Comparison of ENCODE assay signal across 8 cellular contexts in the genomic region with DNA sequence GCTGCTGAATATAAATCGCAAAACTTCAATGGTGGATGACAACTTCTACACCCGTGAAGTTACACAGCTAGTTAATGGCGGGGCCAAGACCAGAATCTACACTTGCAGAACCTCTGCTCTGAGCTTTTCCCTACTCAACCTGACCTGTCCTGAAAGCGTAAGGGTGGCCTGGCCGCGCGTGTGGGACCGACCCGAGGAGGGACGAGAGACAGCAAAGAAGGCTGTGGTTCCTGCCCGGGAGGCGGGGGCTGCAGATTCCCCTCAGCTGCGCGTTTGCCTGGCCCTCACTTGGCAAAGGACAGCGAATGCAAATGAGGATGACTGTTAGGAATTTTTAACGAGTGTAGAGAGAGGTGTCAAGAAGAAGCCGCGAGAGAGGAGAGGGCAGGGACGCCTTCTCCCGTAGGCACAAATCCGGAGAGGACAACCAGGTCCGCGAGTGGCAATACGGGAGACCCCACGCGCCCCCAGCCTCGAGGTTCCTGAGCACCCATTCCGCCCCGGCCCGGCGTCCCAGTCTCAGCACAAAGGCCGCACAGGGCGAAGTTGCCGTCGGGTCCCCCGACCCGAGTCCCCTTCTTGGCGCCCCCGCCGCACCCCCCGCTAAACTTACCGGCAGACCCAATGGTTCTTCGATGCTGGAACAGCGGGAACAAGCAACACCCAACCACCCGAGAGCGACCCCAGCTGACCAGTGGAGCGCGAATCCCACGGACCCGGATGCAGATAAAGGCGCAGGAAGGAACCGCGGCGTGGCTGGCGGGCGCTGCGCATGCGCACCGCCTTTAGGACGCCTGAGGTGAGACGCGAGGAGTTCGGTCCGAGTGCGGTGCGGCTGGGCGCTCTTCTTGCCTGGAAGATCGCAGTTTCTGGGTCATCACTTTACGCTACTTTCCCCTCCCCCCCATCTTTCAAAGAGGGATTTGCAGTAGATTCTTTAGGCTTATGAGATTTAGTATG. TPM values are rescaled to one million over a fixed set of nuclear protein-coding genes. Genes with fewer than 3 reads are reported as not detected.
DNase-seq lines count a peak whose midpoint lies in the region; ATAC-seq and TF ChIP-seq lines count a peak whose summit lies in the region.

A gene (minus strand): TSS at position 696 of the 960 bp plus-strand sequence. CDS start 4,349 bp downstream, outside the sequence.

- no peaks in the 10 kb centered on the region for H3K36me3 ChIP-seq in Peyer's patch
- H3K36me3 ChIP-seq in fibroblast of lung (ENCODE audit: control insufficient read depth, insufficient read depth, low read length): no peaks in the 10 kb centered on the region
- H3K36me3 ChIP-seq in naive thymus-derived CD4-positive, alpha-beta T cell (ENCODE audit: control insufficient read depth in 2 of 3, insufficient read depth in 3 of 3, low read length in 3 of 3): peaks cover 0 to 5% (median 0%) of the 10 kb centered on the region in 3 experiments

- intact Hi-C loops in activated T-helper 1 cell treated with anti-CD3 and anti-CD28 coated beads, Interleukin-12 subunit alpha, Interleukin-12 subunit beta, Interleukin-2, Interleukin-4 antibody, amounts not matched to agents 30 ng/mL and 10 ng/mL and 1 ng/mL, durations not matched to agents 14 hours and 24 hours and 36 hours (cut with micrococcal nuclease): loop anchor here (1.0 kb wide), 2 partner anchors 8 to 48 kb away; a partner anchor contains a TSS
- intact Hi-C loops in naive thymus-derived CD4-positive, alpha-beta T cell (cut with micrococcal nuclease): loop anchor here (1.0 to 2.0 kb wide), 3 partner anchors 9 to 48 kb away; a partner anchor contains a TSS

- H3K27ac ChIP-seq in Peyer's patch (peak within 1 kb of the TSS; percentile 65 to 76 (median 73)), fibroblast of lung (ENCODE audit: insufficient read depth, low read length) (peak within 1 kb of the TSS; percentile 82)
- peak within 1 kb of the TSS; percentile 73 for H3K27ac ChIP-seq in naive thymus-derived CD4-positive, alpha-beta T cell (ENCODE audit: low read depth, low read length)

- CTCF ChIA-PET in naive thymus-derived CD4-positive, alpha-beta T cell (lab: Charles Lee): no interaction called here

- POLR2A ChIA-PET in naive thymus-derived CD4-positive, alpha-beta T cell (lab: Charles Lee): interaction anchor here (1.0 to 3.8 kb wide), 4 partner anchors 24 to 47 kb away, joined by 3 to 41 read pairs (median 6); a partner anchor contains a TSS

- H3K4me1 Mint-ChIP-seq in activated T-helper 1 cell treated with anti-CD3 and anti-CD28 coated beads, Interleukin-12 subunit alpha, Interleukin-12 subunit beta, Interleukin-2, Interleukin-4 antibody, amounts not matched to agents 30 ng/mL and 10 ng/mL and 1 ng/mL, durations not matched to agents 14 hours and 24 hours and 36 hours (ENCODE audit: low read depth): peaks cover 23% of the 10 kb centered on the region
- peaks cover 23 to 61% (median 53%) of the 10 kb centered on the region in 7 donors for H3K4me1 Mint-ChIP-seq in naive thymus-derived CD4-positive, alpha-beta T cell
- peaks cover 18 to 32% of the 10 kb centered on the region in 2 donors for H3K4me1 Mint-ChIP-seq in stimulated activated naive B cell treated with anti-CD40 and anti-IgM and Interleukin-4, amounts not matched to agents 10 μg/mL and 1 μg/mL and 100 μg/mL, for 72 hours

- H3K9me3 Mint-ChIP-seq in activated T-helper 1 cell treated with anti-CD3 and anti-CD28 coated beads, Interleukin-12 subunit alpha, Interleukin-12 subunit beta, Interleukin-2, Interleukin-4 antibody, amounts not matched to agents 30 ng/mL and 10 ng/mL and 1 ng/mL, durations not matched to agents 14 hours and 24 hours and 36 hours: no peaks in the 10 kb centered on the region
- no peaks in the 10 kb centered on the region for H3K9me3 Mint-ChIP-seq in naive thymus-derived CD4-positive, alpha-beta T cell
- H3K9me3 Mint-ChIP-seq in stimulated activated naive B cell treated with anti-CD40 and anti-IgM and Interleukin-4, amounts not matched to agents 10 μg/mL and 1 μg/mL and 100 μg/mL, for 72 hours: no peaks in the 10 kb centered on the region

- ATAC-seq in GM21723 (IDR thresholded peaks at IDR 0.05; ENCODE audit: unreplicated experiment): peak; percentile 90
- ATAC-seq in naive thymus-derived CD4-positive, alpha-beta T cell: peak; percentile 93
- peak; percentile 94 to 95 for ATAC-seq in stimulated activated naive B cell treated with anti-CD40 and anti-IgM and Interleukin-4, amounts not matched to agents 10 μg/mL and 1 μg/mL and 100 μg/mL, for 72 hours (replicated peaks)

- peak within 1 kb of the TSS; percentile 96 for H3K4me2 ChIP-seq in fibroblast of lung (ENCODE audit: extremely low read depth, insufficient read depth, low read length)

- H3K9ac ChIP-seq in fibroblast of lung (ENCODE audit: insufficient read depth, low read length): peak within 1 kb of the TSS; percentile 80

- TF ChIP-seq CTCF in Peyer's patch (IDR thresholded peaks at IDR 0.05) (no peak), fibroblast of lung (conservative IDR thresholded peaks at IDR 0.05 in 1 of 2, IDR thresholded peaks at IDR 0.05 in 1 of 2; ENCODE audit: low read depth in 1 of 2, low read length in 2 of 2) (peak; percentile 18 to 26)

- TF ChIP-seq POLR2A in Peyer's patch (IDR thresholded peaks at IDR 0.05): peak in 1 of 2 donors; percentile 34

- H3K4me3 ChIP-seq in Peyer's patch (peak within 1 kb of the TSS; percentile 61 to 82 (median 68)), fibroblast of lung (replicated peaks in 1 of 4; ENCODE audit: control extremely low read depth in 1 of 4, insufficient read depth in 1 of 4, low read depth in 3 of 4, low read length in 4 of 4) (peak within 1 kb of the TSS; percentile 67 to 94 (median 84))
- H3K4me3 ChIP-seq in naive thymus-derived CD4-positive, alpha-beta T cell (ENCODE audit: low read length): peak within 1 kb of the TSS; percentile 73

- peaks cover 3% of the 10 kb centered on the region for H3K27me3 Mint-ChIP-seq in activated T-helper 1 cell treated with anti-CD3 and anti-CD28 coated beads, Interleukin-12 subunit alpha, Interleukin-12 subunit beta, Interleukin-2, Interleukin-4 antibody, amounts not matched to agents 30 ng/mL and 10 ng/mL and 1 ng/mL, durations not matched to agents 14 hours and 24 hours and 36 hours (ENCODE audit: insufficient read depth)
- H3K27me3 Mint-ChIP-seq in naive thymus-derived CD4-positive, alpha-beta T cell: peaks cover 0 to 4% (median 0%) of the 10 kb centered on the region in 5 donors
- H3K27me3 Mint-ChIP-seq in stimulated activated naive B cell treated with anti-CD40 and anti-IgM and Interleukin-4, amounts not matched to agents 10 μg/mL and 1 μg/mL and 100 μg/mL, for 72 hours: no peaks in the 10 kb centered on the region

- H3K36me3 Mint-ChIP-seq in activated T-helper 1 cell treated with anti-CD3 and anti-CD28 coated beads, Interleukin-12 subunit alpha, Interleukin-12 subunit beta, Interleukin-2, Interleukin-4 antibody, amounts not matched to agents 30 ng/mL and 10 ng/mL and 1 ng/mL, durations not matched to agents 14 hours and 24 hours and 36 hours (ENCODE audit: low read depth): no peaks in the 10 kb centered on the region
- H3K36me3 Mint-ChIP-seq in naive thymus-derived CD4-positive, alpha-beta T cell: peaks cover 0 to 3% (median 0%) of the 10 kb centered on the region in 5 donors
- H3K36me3 Mint-ChIP-seq in stimulated activated naive B cell treated with anti-CD40 and anti-IgM and Interleukin-4, amounts not matched to agents 10 μg/mL and 1 μg/mL and 100 μg/mL, for 72 hours: peaks cover 0 to 2% of the 10 kb centered on the region in 2 donors

- peak within 1 kb of the TSS; percentile 84 for H3K27ac Mint-ChIP-seq in activated T-helper 1 cell treated with anti-CD3 and anti-CD28 coated beads, Interleukin-12 subunit alpha, Interleukin-12 subunit beta, Interleukin-2, Interleukin-4 antibody, amounts not matched to agents 30 ng/mL and 10 ng/mL and 1 ng/mL, durations not matched to agents 14 hours and 24 hours and 36 hours
- peak within 1 kb of the TSS; percentile 80 to 95 (median 89) for H3K27ac Mint-ChIP-seq in naive thymus-derived CD4-positive, alpha-beta T cell
- peak within 1 kb of the TSS; percentile 98 for H3K27ac Mint-ChIP-seq in stimulated activated naive B cell treated with anti-CD40 and anti-IgM and Interleukin-4, amounts not matched to agents 10 μg/mL and 1 μg/mL and 100 μg/mL, for 72 hours

- peak within 1 kb of the TSS; percentile 88 for H3K4me3 Mint-ChIP-seq in activated T-helper 1 cell treated with anti-CD3 and anti-CD28 coated beads, Interleukin-12 subunit alpha, Interleukin-12 subunit beta, Interleukin-2, Interleukin-4 antibody, amounts not matched to agents 30 ng/mL and 10 ng/mL and 1 ng/mL, durations not matched to agents 14 hours and 24 hours and 36 hours
- peak within 1 kb of the TSS; percentile 79 to 97 (median 90) for H3K4me3 Mint-ChIP-seq in naive thymus-derived CD4-positive, alpha-beta T cell
- H3K4me3 Mint-ChIP-seq in stimulated activated naive B cell treated with anti-CD40 and anti-IgM and Interleukin-4, amounts not matched to agents 10 μg/mL and 1 μg/mL and 100 μg/mL, for 72 hours: peak within 1 kb of the TSS; percentile 97 to 100

- H3K27me3 ChIP-seq in Peyer's patch: no peaks in the 10 kb centered on the region
- H3K27me3 ChIP-seq in fibroblast of lung (ENCODE audit: control insufficient read depth, insufficient read depth, low read length): no peaks in the 10 kb centered on the region
- no peaks in the 10 kb centered on the region for H3K27me3 ChIP-seq in naive thymus-derived CD4-positive, alpha-beta T cell (ENCODE audit: control insufficient read depth in 2 of 2, insufficient read depth in 2 of 2, low read length in 2 of 2)

- peak; percentile 88 for DNase-seq in DMS53 treated with DMSO at 0.1 percent for 48 hours (lab: John Stamatoyannopoulos, UW; ENCODE audit: unreplicated experiment)
- peak; percentile 83 for DNase-seq in KG1 (lab: John Stamatoyannopoulos, UW)
- peak; percentile 86 to 94 (median 88) for DNase-seq in Peyer's patch
- peak; percentile 77 for DNase-seq in activated T-helper 1 cell treated with anti-CD3 and anti-CD28 coated beads, Interleukin-12 subunit alpha, Interleukin-12 subunit beta, Interleukin-2, Interleukin-4 antibody, amounts not matched to agents 30 ng/mL and 10 ng/mL and 1 ng/mL, durations not matched to agents 14 hours and 24 hours and 36 hours (ENCODE audit: low spot score)
- peak; percentile 89 to 90 for DNase-seq in fibroblast of lung (ENCODE audit: low read depth in 2 of 2)
- peak; percentile 68 to 82 (median 81) for DNase-seq in naive thymus-derived CD4-positive, alpha-beta T cell
- DNase-seq in stimulated activated naive B cell treated with anti-CD40 and anti-IgM and Interleukin-4, amounts not matched to agents 10 μg/mL and 1 μg/mL and 100 μg/mL, for 72 hours: peak; percentile 73

- no peaks in the 10 kb centered on the region for H3K9me3 ChIP-seq in Peyer's patch
- H3K9me3 ChIP-seq in fibroblast of lung (ENCODE audit: control insufficient read depth, insufficient read depth, low read depth, low read length): no peaks in the 10 kb centered on the region
- no peaks in the 10 kb centered on the region for H3K9me3 ChIP-seq in naive thymus-derived CD4-positive, alpha-beta T cell (ENCODE audit: control insufficient read depth in 2 of 3, low read length in 3 of 3)

- peak within 1 kb of the TSS; percentile 98 for H2AFZ ChIP-seq in fibroblast of lung (ENCODE audit: low read length)

- H4K20me1 ChIP-seq in fibroblast of lung (ENCODE audit: control insufficient read depth, extremely low read depth, insufficient read depth, low read length): no peaks in the 10 kb centered on the region

- H3K79me2 ChIP-seq in fibroblast of lung (ENCODE audit: control insufficient read depth, insufficient read depth, low read length): peaks cover 23% of the 10 kb centered on the region

- H3K4me1 ChIP-seq in Peyer's patch (peaks cover 0 to 18% (median 6%) of the 10 kb centered on the region in 4 donors), fibroblast of lung (ENCODE audit: control insufficient read depth, extremely low read depth, insufficient read depth, low read length) (no peaks in the 10 kb centered on the region)
- peaks cover 13 to 18% of the 10 kb centered on the region in 2 donors for H3K4me1 ChIP-seq in naive thymus-derived CD4-positive, alpha-beta T cell (ENCODE audit: control insufficient read depth in 2 of 2, insufficient read depth in 2 of 2, low read length in 2 of 2)

RNA-seq across cellular contexts. Expression of the gene that starts here (rescaled TPM):
- 10 to 100 TPM in 2 of 4 donors, 1 to 10 TPM in 2; 6.3 to 13.3 (median 9.9) TPM for total RNA-seq in Peyer's patch
- 16.4 and 18.9 TPM in 2 replicates for total RNA-seq in activated T-helper 1 cell treated with anti-CD3 and anti-CD28 coated beads, Interleukin-12 subunit alpha, Interleukin-12 subunit beta, Interleukin-2, Interleukin-4 antibody, amounts not matched to agents 30 ng/mL and 10 ng/mL and 1 ng/mL, durations not matched to agents 14 hours and 24 hours and 36 hours
- 16.4 and 23.1 TPM in 2 replicates for total RNA-seq in fibroblast of lung
- 22.0 and 31.6 TPM in 2 replicates for polyA plus RNA-seq in fibroblast of lung
- polyA plus RNA-seq in fibroblast of lung (2012): 15.7 and 22.3 TPM in 2 replicates
- polyA minus RNA-seq in fibroblast of lung (ENCODE audit: low replicate concordance): 3.6 and 5.6 TPM in 2 replicates
- 10 to 100 TPM in 3 of 5 experiments, 1 to 10 TPM in 2; 6.8 to 14.8 (median 12.9) TPM for total RNA-seq in naive thymus-derived CD4-positive, alpha-beta T cell
- 10 to 100 TPM; 20.3 to 21.1 TPM for polyA plus RNA-seq in naive thymus-derived CD4-positive, alpha-beta T cell

Comparison
In these comparisons a context has a peak if more than half of its experiments do, and no peak if none do; other contexts are left out.
1. Peak in every context shown above with its lines: DNase-seq, ATAC-seq, H3K4me3 ChIP-seq and H3K27ac ChIP-seq.
2. CTCF ChIP-seq: peak in fibroblast of lung (2 of 2); none in Peyer's patch (0 of 6).